Comparison of ENCODE assay signal across 18 cellular contexts in the genomic region with DNA sequence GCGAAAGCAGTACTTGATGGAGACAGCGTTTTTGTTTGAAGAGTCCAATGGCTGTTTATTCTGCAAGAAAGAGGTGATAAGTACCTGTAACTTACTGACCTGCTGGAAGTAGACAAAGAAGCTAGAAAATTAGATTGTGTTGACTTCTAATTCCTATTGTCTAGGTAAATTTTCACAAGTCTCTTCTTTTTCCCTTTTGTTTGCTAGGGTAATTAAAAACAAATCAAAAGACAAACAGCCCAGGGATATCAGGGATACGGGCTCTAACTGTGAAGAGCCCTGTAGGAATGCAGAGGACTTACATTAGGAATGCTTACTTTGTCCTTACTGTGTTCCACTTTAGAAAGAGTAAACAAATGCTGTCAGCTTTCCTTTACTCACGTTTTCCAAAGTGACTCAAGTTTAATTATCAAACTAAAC. TPM values are rescaled to one million over a fixed set of nuclear protein-coding genes. Genes with fewer than 3 reads are reported as not detected.
A peak's percentile ranks its signal among the peaks of the same experiment; 100 is the strongest.
DNase-seq lines count a peak whose midpoint lies in the region; ATAC-seq and TF ChIP-seq lines count a peak whose summit lies in the region.
"Had no signal": no experiment of that assay in that cellular context is flagged by ENCODE, and none has a peak within 500 bp of the region (broad histone marks: within the 10 kb centered on the region; RNA-seq: fewer than 3 reads in every experiment).

No MANE protein-coding gene starts in this region.

- H3K4me3 Mint-ChIP-seq in endodermal cell, result peak overlapping the region; percentile 31
- no peak overlapping the region for H3K4me3 Mint-ChIP-seq in activated naive CD4-positive, alpha-beta T cell treated with anti-CD3 and anti-CD28 coated beads for 36 hours
- H3K4me3 Mint-ChIP-seq: activated T-helper 17 cell treated with anti-CD3 and anti-CD28 coated beads, Interleukin-2, amount 50 U/mL, for 72 hours; immature natural killer cell; natural killer cell treated with Interleukin-12 subunit alpha and Interleukin-12 subunit beta and Interleukin-15 and Interleukin-18, amount 100 ng/mL, for 72 hours; stimulated activated naive CD8-positive, alpha-beta T cell treated with anti-CD3 and anti-CD28 coated beads, Interleukin-15, amount 100 ng/mL, for 72 hours; T-helper 1 cell treated with Interleukin-12 subunit alpha and Interleukin-12 subunit beta and Interleukin-4 antibody, amounts not matched to agents 30 μg/mL and 1 μg/mL, for 36 hours had no signal

- H3K27ac ChIP-seq in endodermal cell (ENCODE audit: low read depth, low read length) (peak overlapping the region; percentile 3), osteoblast (ENCODE audit: low read depth, low read length) (no peak overlapping the region), foreskin keratinocyte (no peak overlapping the region)
- H3K27ac ChIP-seq: epithelial cell of prostate, vagina had no signal

- H4K20me1 ChIP-seq in osteoblast (ENCODE audit: insufficient read depth, low read length), result no peaks in the 10 kb centered on the region

- peaks cover 70% of the 10 kb centered on the region for H3K27me3 Mint-ChIP-seq in endodermal cell (ENCODE audit: insufficient read depth)
- H3K27me3 Mint-ChIP-seq in activated naive CD4-positive, alpha-beta T cell treated with anti-CD3 and anti-CD28 coated beads for 36 hours (ENCODE audit: low read depth), result no peaks in the 10 kb centered on the region
- H3K27me3 Mint-ChIP-seq: activated T-helper 17 cell treated with anti-CD3 and anti-CD28 coated beads, Interleukin-2, amount 50 U/mL, for 72 hours; natural killer cell treated with Interleukin-12 subunit alpha and Interleukin-12 subunit beta and Interleukin-15 and Interleukin-18, amount 100 ng/mL, for 72 hours; stimulated activated naive CD8-positive, alpha-beta T cell treated with anti-CD3 and anti-CD28 coated beads, Interleukin-15, amount 100 ng/mL, for 72 hours had no signal

- peak overlapping the region; percentile 80 for H3K27ac Mint-ChIP-seq in endodermal cell
- no peak overlapping the region for H3K27ac Mint-ChIP-seq in activated naive CD4-positive, alpha-beta T cell treated with anti-CD3 and anti-CD28 coated beads for 36 hours
- H3K27ac Mint-ChIP-seq: natural killer cell treated with Interleukin-12 subunit alpha and Interleukin-12 subunit beta and Interleukin-15 and Interleukin-18, amount 100 ng/mL, for 72 hours; stimulated activated naive CD8-positive, alpha-beta T cell treated with anti-CD3 and anti-CD28 coated beads, Interleukin-15, amount 100 ng/mL, for 72 hours; T-helper 1 cell treated with Interleukin-12 subunit alpha and Interleukin-12 subunit beta and Interleukin-4 antibody, amounts not matched to agents 30 μg/mL and 1 μg/mL, for 36 hours had no signal

- peak; percentile 38 for TF ChIP-seq CTCF in endodermal cell (conservative IDR thresholded peaks at IDR 0.05)
- TF ChIP-seq CTCF in osteoblast (IDR thresholded peaks at IDR 0.05; ENCODE audit: extremely low read depth, low read depth, low read length), result no peak
- TF ChIP-seq CTCF in foreskin keratinocyte (conservative IDR thresholded peaks at IDR 0.05), result no peak

- H3K4me2 ChIP-seq in osteoblast (ENCODE audit: insufficient read depth, low read length), result peak overlapping the region; percentile 25

- intact Hi-C loops in activated naive CD4-positive, alpha-beta T cell treated with anti-CD3 and anti-CD28 coated beads for 36 hours (cut with micrococcal nuclease), result no loop called here

- H3K36me3 ChIP-seq in MG63 (peaks cover 32% of the 10 kb centered on the region), endodermal cell (ENCODE audit: control insufficient read depth, insufficient read depth, low read length) (peaks cover 5% of the 10 kb centered on the region), osteoblast (ENCODE audit: insufficient read depth, low read length) (no peaks in the 10 kb centered on the region)

- no peaks in the 10 kb centered on the region for H3K9me3 Mint-ChIP-seq in endodermal cell
- no peaks in the 10 kb centered on the region for H3K9me3 Mint-ChIP-seq in activated naive CD4-positive, alpha-beta T cell treated with anti-CD3 and anti-CD28 coated beads for 36 hours
- H3K9me3 Mint-ChIP-seq: activated T-helper 17 cell treated with anti-CD3 and anti-CD28 coated beads, Interleukin-2, amount 50 U/mL, for 72 hours; immature natural killer cell; natural killer cell treated with Interleukin-12 subunit alpha and Interleukin-12 subunit beta and Interleukin-15 and Interleukin-18, amount 100 ng/mL, for 72 hours; stimulated activated naive CD8-positive, alpha-beta T cell treated with anti-CD3 and anti-CD28 coated beads, Interleukin-15, amount 100 ng/mL, for 72 hours; T-helper 1 cell treated with Interleukin-12 subunit alpha and Interleukin-12 subunit beta and Interleukin-4 antibody, amounts not matched to agents 30 μg/mL and 1 μg/mL, for 36 hours had no signal

- peaks cover 18% of the 10 kb centered on the region for H3K36me3 Mint-ChIP-seq in endodermal cell (ENCODE audit: low read depth)
- H3K36me3 Mint-ChIP-seq in activated naive CD4-positive, alpha-beta T cell treated with anti-CD3 and anti-CD28 coated beads for 36 hours (ENCODE audit: low read depth), result no peaks in the 10 kb centered on the region
- H3K36me3 Mint-ChIP-seq: natural killer cell treated with Interleukin-12 subunit alpha and Interleukin-12 subunit beta and Interleukin-15 and Interleukin-18, amount 100 ng/mL, for 72 hours had no signal

- ATAC-seq in foreskin keratinocyte (no peak), GM19463 (IDR thresholded peaks at IDR 0.05; ENCODE audit: unreplicated experiment) (no peak), GM18907 (IDR thresholded peaks at IDR 0.05; ENCODE audit: unreplicated experiment) (no peak)
- ATAC-seq: activated T-helper 17 cell treated with anti-CD3 and anti-CD28 coated beads, Interleukin-2, amount 50 U/mL, for 72 hours; natural killer cell treated with Interleukin-12 subunit alpha and Interleukin-12 subunit beta and Interleukin-15 and Interleukin-18, amount 100 ng/mL, for 72 hours; stimulated activated naive CD8-positive, alpha-beta T cell treated with anti-CD3 and anti-CD28 coated beads, Interleukin-15, amount 100 ng/mL, for 72 hours had no signal

- no peak overlapping the region for H3K4me3 ChIP-seq in MG63
- peak overlapping the region; percentile 77 for H3K4me3 ChIP-seq in endodermal cell (ENCODE audit: low read length)
- no peak overlapping the region for H3K4me3 ChIP-seq in osteoblast (ENCODE audit: insufficient read depth, low read length)
- H3K4me3 ChIP-seq: vagina had no signal

- peak; percentile 29 for DNase-seq in AG08395 (ENCODE audit: low spot score)
- peak; percentile 30 for DNase-seq in MG63
- peak; percentile 47 for DNase-seq in endodermal cell
- DNase-seq in osteoblast (ENCODE audit: insufficient read length, low spot score, missing footprints), result no peak
- no peak for DNase-seq in foreskin keratinocyte
- DNase-seq in activated naive CD4-positive, alpha-beta T cell treated with anti-CD3 and anti-CD28 coated beads for 36 hours, result no peak
- DNase-seq: immature natural killer cell; mammary epithelial cell; NCI-H2081 treated with DMSO at 0.1 percent for 48 hours; retina; stimulated activated naive CD8-positive, alpha-beta T cell treated with anti-CD3 and anti-CD28 coated beads, Interleukin-15, amount 100 ng/mL, for 72 hours had no signal

- H3K4me1 ChIP-seq in endodermal cell (ENCODE audit: control insufficient read depth, insufficient read depth, low read length) (peaks cover 13% of the 10 kb centered on the region), osteoblast (ENCODE audit: insufficient read depth, low read length) (peaks cover 5% of the 10 kb centered on the region), foreskin keratinocyte (no peaks in the 10 kb centered on the region)
- H3K4me1 ChIP-seq: vagina had no signal

- H3K4me1 Mint-ChIP-seq in endodermal cell, result peaks cover 22% of the 10 kb centered on the region
- peaks cover 17% of the 10 kb centered on the region for H3K4me1 Mint-ChIP-seq in activated naive CD4-positive, alpha-beta T cell treated with anti-CD3 and anti-CD28 coated beads for 36 hours (ENCODE audit: low read depth)
- H3K4me1 Mint-ChIP-seq: activated T-helper 17 cell treated with anti-CD3 and anti-CD28 coated beads, Interleukin-2, amount 50 U/mL, for 72 hours had no signal

- no peak overlapping the region for H2AFZ ChIP-seq in osteoblast (ENCODE audit: low read length)

- H3K27me3 ChIP-seq in MG63 (no peaks in the 10 kb centered on the region), endodermal cell (ENCODE audit: control insufficient read depth, insufficient read depth, low read length, poor library complexity, severe bottlenecking) (peaks cover 4% of the 10 kb centered on the region), osteoblast (ENCODE audit: insufficient read depth, low read length) (no peaks in the 10 kb centered on the region), foreskin keratinocyte (no peaks in the 10 kb centered on the region)
- H3K27me3 ChIP-seq: vagina had no signal

- H3K9me3 ChIP-seq in MG63 (peaks cover 4% of the 10 kb centered on the region; the same call in 1 of the 2 replicates), endodermal cell (ENCODE audit: control insufficient read depth, low read length) (no peaks in the 10 kb centered on the region), osteoblast (ENCODE audit: low read depth, low read length) (no peaks in the 10 kb centered on the region)
- H3K9me3 ChIP-seq: vagina had no signal

- 20 to 51% methylated on average over 4 of the region's 4 CpGs for WGBS in endodermal cell (ENCODE audit: insufficient coverage in 1 of 2, insufficient read length in 1 of 2), 2 experiments

- CTCF ChIA-PET in activated naive CD4-positive, alpha-beta T cell treated with anti-CD3 and anti-CD28 coated beads for 36 hours (lab: Charles Lee), result interaction anchor here (1.0 kb wide), 1 partner anchor 96 kb away, joined by 3 read pairs; no protein-coding TSS in a partner anchor

- peak overlapping the region; percentile 75 for H3K9ac ChIP-seq in endodermal cell (ENCODE audit: extremely low read depth, low read length, poor library complexity, severe bottlenecking)

- peaks cover 71% of the 10 kb centered on the region for H3K79me2 ChIP-seq in osteoblast (ENCODE audit: insufficient read depth, low read length)

RNA-seq across cellular contexts. Expression of gene PSME3IP1, which starts 7.0 kb away (rescaled TPM):
- 164 and 294 TPM in 2 replicates for total RNA-seq in MG63 (2014; rRNA removed; shearing (Covaris generic); ENCODE audit: low replicate concordance)
- 100 to 1,000 TPM in 1 of 2 donors, 10 to 100 TPM in 1; 94.2 to 102 TPM for total RNA-seq in endodermal cell
- polyA plus RNA-seq in endodermal cell (2013, experiment 1 of 2), result 107 TPM
- polyA plus RNA-seq in endodermal cell (2013, experiment 2 of 2), result 106 TPM
- total RNA-seq in osteoblast, result 53.9 and 70.2 TPM in 2 replicates
- total RNA-seq in foreskin keratinocyte, result 75.2 and 75.4 TPM in 2 replicates
- polyA plus RNA-seq in foreskin keratinocyte, result 79.6 and 89.1 TPM in 2 replicates
- total RNA-seq in activated naive CD4-positive, alpha-beta T cell treated with anti-CD3 and anti-CD28 coated beads for 36 hours, result 100 to 1,000 TPM; 106 to 110 TPM

RNA-seq across cellular contexts. Expression of gene RSPRY1, which starts 7.3 kb away (rescaled TPM):
- total RNA-seq in MG63 (2014; rRNA removed; shearing (Covaris generic); ENCODE audit: low replicate concordance), result 72.1 and 106 TPM in 2 replicates
- total RNA-seq in endodermal cell (10 to 100 TPM; 40.3 to 46.5 TPM), osteoblast (51.6 and 57.2 TPM in 2 replicates), foreskin keratinocyte (40.9 and 41.1 TPM in 2 replicates)
- polyA plus RNA-seq in endodermal cell (2013, experiment 1 of 2), result 42.0 TPM
- polyA plus RNA-seq in endodermal cell (2013, experiment 2 of 2), result 38.2 TPM
- polyA plus RNA-seq in foreskin keratinocyte, result 10.6 and 12.2 TPM in 2 replicates
- total RNA-seq in activated naive CD4-positive, alpha-beta T cell treated with anti-CD3 and anti-CD28 coated beads for 36 hours, result 10 to 100 TPM; 25.7 to 28.7 TPM

Comparison
In these comparisons a context has a peak if more than half of its experiments do, and no peak if none do; other contexts are left out.
1. DNase-seq: peak in AG08395 (single experiment), MG63 (single experiment) and endodermal cell (single experiment); none in osteoblast (single experiment), foreskin keratinocyte (0 of 2) and activated naive CD4-positive, alpha-beta T cell treated with anti-CD3 and anti-CD28 coated beads for 36 hours (single experiment).